In genomic region chr10:121302541-121303180, GRCh38 we compare ENCODE assay signal across 17 cellular contexts.
"Had no signal": no experiment of that assay in that cellular context is flagged by ENCODE, and none has a peak within 500 bp of the region (broad histone marks: within the 10 kb centered on the region; RNA-seq: fewer than 3 reads in every experiment).

No MANE protein-coding gene starts in this region.

- H3K27me3 ChIP-seq: gastrocnemius medialis, neutrophil had no signal

- H3K27ac ChIP-seq: gastrocnemius medialis, neutrophil, VCaP had no signal

- H3K36me3 ChIP-seq: gastrocnemius medialis, neutrophil had no signal

- H3K4me3 ChIP-seq: gastrocnemius medialis, lung had no signal

- DNase-seq: activated CD4-positive, alpha-beta memory T cell treated with anti-CD3 and anti-CD28 coated beads for 36 hours; activated effector memory CD4-positive, alpha-beta T cell treated with anti-CD3 and anti-CD28 coated beads, Interleukin-2, amount 50 U/mL, for 16 hours; activated T-cell treated with anti-CD3 and anti-CD28 coated beads, Interleukin-2, amount 50 U/mL, for 4 hours; amniotic stem cell; gastrocnemius medialis; hypothalamus; left cardiac atrium; naive thymus-derived CD8-positive, alpha-beta T cell; posterior cingulate gyrus; stimulated activated CD4-positive, alpha-beta T cell treated with anti-CD3 and anti-CD28 coated beads, Interleukin-4, amount 100 ng/mL, for 1 hour; stimulated activated CD8-positive, alpha-beta memory T cell treated with anti-CD3 and anti-CD28 coated beads, Interleukin-4, amount 100 ng/mL, for 48 hours; T-cell; T1000 had no signal

- H3K9me3 ChIP-seq: gastrocnemius medialis, neutrophil had no signal

- ATAC-seq: activated naive CD4-positive, alpha-beta T cell treated with anti-CD3 and anti-CD28 coated beads, Interleukin-2, amount 50 U/mL, for 72 hours; activated T-cell treated with anti-CD3 and anti-CD28 coated beads, Interleukin-2, amount 50 U/mL, for 4 hours; gastrocnemius medialis; left cardiac atrium; naive thymus-derived CD8-positive, alpha-beta T cell; T-cell had no signal

- H3K4me1 ChIP-seq: gastrocnemius medialis had no signal
